In the genomic region with DNA sequence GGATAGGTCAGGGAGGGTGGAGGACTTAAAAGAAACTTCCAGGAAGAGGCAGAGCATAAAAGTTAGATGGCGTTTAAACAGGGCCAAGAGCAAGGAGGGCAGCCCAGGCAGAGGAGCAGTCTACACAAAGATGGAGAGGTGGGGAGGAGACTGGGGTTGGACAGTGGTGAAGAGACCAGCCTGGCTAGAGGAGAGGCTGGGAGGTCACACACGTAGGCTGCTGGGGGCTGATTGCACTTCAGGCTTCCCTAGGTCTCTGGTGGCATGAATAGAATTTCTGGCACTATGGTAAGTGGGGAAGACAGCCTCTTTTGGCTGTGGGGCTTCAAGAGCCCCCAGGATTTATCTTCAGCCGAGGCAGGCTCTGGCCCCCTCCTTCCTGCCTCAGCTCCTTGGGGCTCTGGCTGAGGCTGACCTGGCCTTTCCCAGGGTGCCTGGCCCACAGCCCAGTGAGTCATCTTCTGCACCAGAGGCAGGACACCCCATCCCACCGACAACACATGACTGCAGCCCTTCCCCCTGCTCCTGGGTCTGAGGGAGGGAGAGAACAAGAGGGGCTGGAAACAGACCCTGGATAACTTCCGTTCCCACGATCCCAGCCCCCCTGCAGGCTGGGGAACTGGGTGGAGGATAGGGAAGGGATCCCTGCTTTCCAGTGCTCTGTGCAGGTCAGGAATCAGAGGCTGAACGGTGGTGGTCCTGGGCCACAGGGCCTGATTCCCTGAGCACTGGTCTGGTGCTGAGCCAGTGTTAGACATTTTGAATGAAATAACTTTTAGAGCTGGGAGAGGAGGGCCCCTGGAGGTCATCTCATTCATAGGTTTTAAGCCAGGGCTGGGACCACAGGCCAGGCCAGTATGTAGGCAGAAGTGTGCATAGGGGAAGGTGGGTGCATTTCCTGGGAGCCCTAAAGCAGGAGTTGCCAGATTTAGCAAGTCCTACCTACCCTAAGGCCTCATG, we compare ENCODE assay signal across 8 cellular contexts. TPM values are rescaled to one million over a fixed set of nuclear protein-coding genes. Genes with fewer than 3 reads are reported as not detected.
DNase-seq lines count a peak whose midpoint lies in the region; TF ChIP-seq lines count a peak whose summit lies in the region.

No MANE protein-coding gene starts in this region.

- peak overlapping the region; percentile 89 for H3K27ac Mint-ChIP-seq in HFFc6

- H3K4me3 Mint-ChIP-seq in HFFc6: peak overlapping the region; percentile 58

- no peak for TF ChIP-seq CTCF in HFFc6 (IDR thresholded peaks at IDR 0.05)
- peak; percentile 6 for TF ChIP-seq CTCF in astrocyte of the spinal cord (IDR thresholded peaks at IDR 0.05; ENCODE audit: low read depth, low read length)
- TF ChIP-seq CTCF in testis (IDR thresholded peaks at IDR 0.05): no peak

- TF ChIP-seq POLR2A in testis (IDR thresholded peaks at IDR 0.05): no peak

- H3K36me3 ChIP-seq in testis (ENCODE audit: low read depth, missing control alignments): no peaks in the 10 kb centered on the region

- H3K36me3 Mint-ChIP-seq in HFFc6 (ENCODE audit: low read depth): no peaks in the 10 kb centered on the region; the same call in 1 of the 2 replicates

- peak overlapping the region; percentile 69 to 79 for H3K27ac ChIP-seq in testis

- no peaks in the 10 kb centered on the region for H3K9me3 Mint-ChIP-seq in HFFc6

- peaks cover 59% of the 10 kb centered on the region for H3K4me1 ChIP-seq in testis

- 31 to 39% methylated on average over 7 of the region's 7 CpGs for WGBS in testis, 2 donors

- intact Hi-C loops in testis (cut with DNase I; ENCODE audit: low total_unique reads): no loop called here

- peaks cover 6% of the 10 kb centered on the region; the same call in 1 of the 2 replicates for H3K27me3 Mint-ChIP-seq in HFFc6 (ENCODE audit: insufficient read depth)

- H3K4me3 ChIP-seq in astrocyte of the spinal cord (ENCODE audit: low read depth, low read length) (no peak overlapping the region), testis (no peak overlapping the region)

- H3K9me3 ChIP-seq in testis: no peaks in the 10 kb centered on the region

- H3K27me3 ChIP-seq in testis: no peaks in the 10 kb centered on the region

- peaks cover 93% of the 10 kb centered on the region for H3K4me1 Mint-ChIP-seq in HFFc6 (ENCODE audit: low read depth)

- peak; percentile 81 for DNase-seq in HFFc6
- DNase-seq in astrocyte of the spinal cord (ENCODE audit: low read depth, low spot score): peak; percentile 91
- peak; percentile 65 for DNase-seq in kidney glomerular epithelial cell (lab: John Stamatoyannopoulos, UW)
- peak; percentile 88 for DNase-seq in testis
- no peak for DNase-seq in ecto neural progenitor cell (ENCODE audit: low spot score)
- DNase-seq in NCI-H1436 treated with DMSO at 0.1 percent for 48 hours (lab: John Stamatoyannopoulos, UW): no peak
- DNase-seq in HuH-7 (ENCODE audit: low spot score): no peak
- DNase-seq in NCI-H2107 treated with DMSO at 0.1 percent for 48 hours (lab: John Stamatoyannopoulos, UW; ENCODE audit: unreplicated experiment): no peak

- in situ Hi-C loops in astrocyte of the spinal cord (cut with HindIII; ENCODE audit: low sequenced_read_pairs): no loop called here

RNA-seq across cellular contexts. Expression of gene ARHGEF17, which starts 26.4 kb away (rescaled TPM):
- total RNA-seq in HFFc6 (2021; fragmentation: NEBNext Ultra II Directional; extraction: Animal tissue kit (Norgen Biotek cat#: 25700)): 100 to 1,000 TPM in 2 of 6 experiments, 10 to 100 TPM in 4; 84.6 to 112 (median 92.1) TPM
- total RNA-seq in testis: 10 to 100 TPM; 50.1 to 58.5 TPM
- 29.4 TPM for polyA plus RNA-seq in testis (ENCODE audit: insufficient read depth, low read depth, low replicate concordance)

RNA-seq across cellular contexts. Expression of gene RELT, which starts 41.7 kb away (rescaled TPM):
- 1 to 10 TPM; 6.2 to 7.7 (median 7.0) TPM for total RNA-seq in HFFc6 (2021; fragmentation: NEBNext Ultra II Directional; extraction: Animal tissue kit (Norgen Biotek cat#: 25700))
- total RNA-seq in testis: 1 to 10 TPM; 8.4 to 8.6 TPM
- polyA plus RNA-seq in testis (ENCODE audit: insufficient read depth, low read depth, low replicate concordance): 6.2 TPM

Comparison
In these comparisons a context has a peak if more than half of its experiments do, and no peak if none do; other contexts are left out.
1. DNase-seq: peak in HFFc6 (single experiment), astrocyte of the spinal cord (single experiment), kidney glomerular epithelial cell (single experiment) and testis (single experiment); none in ecto neural progenitor cell (single experiment), NCI-H1436 treated with DMSO at 0.1 percent for 48 hours (single experiment), HuH-7 (single experiment) and NCI-H2107 treated with DMSO at 0.1 percent for 48 hours (single experiment).